Comparison of ENCODE assay signal across 27 cellular contexts in genomic region chr18:36717422-36718110, GRCh38.
"Had no signal": no experiment of that assay in that cellular context is flagged by ENCODE, and none has a peak within 500 bp of the region (broad histone marks: within the 10 kb centered on the region; RNA-seq: fewer than 3 reads in every experiment).

No MANE protein-coding gene starts in this region.

- DNase-seq: dorsolateral prefrontal cortex; effector CD4-positive, alpha-beta T cell; foreskin fibroblast; gastrocnemius medialis; head of caudate nucleus; kidney; mesenchymal stem cell; midbrain; naive thymus-derived CD4-positive, alpha-beta T cell; stimulated activated CD4-positive, alpha-beta T cell treated with anti-CD3 and anti-CD28 coated beads, Interleukin-12 subunit alpha, Interleukin-12 subunit beta, amount 100 ng/mL, for 4 hours; stimulated activated CD4-positive, alpha-beta T cell treated with anti-CD3 and anti-CD28 coated beads, Interleukin-1b, Interleukin-23, amount 100 ng/mL, for 48 hours; stimulated activated CD4-positive, alpha-beta T cell treated with anti-CD3 and anti-CD28 coated beads, Interleukin-4, amount 100 ng/mL, for 24 hours; transverse colon; upper lobe of right lung; uterus had no signal

- H3K4me2 ChIP-seq: neural progenitor cell, smooth muscle cell had no signal

- H3K36me3 ChIP-seq: gastrocnemius medialis, neural progenitor cell, prostate gland, right atrium auricular region, suprapubic skin, transverse colon, upper lobe of right lung, uterus had no signal

- H3K9me3 ChIP-seq: gastrocnemius medialis, prostate gland, right atrium auricular region, suprapubic skin, transverse colon, upper lobe of right lung, uterus had no signal

- H3K4me3 ChIP-seq: dorsolateral prefrontal cortex, gastrocnemius medialis, neural progenitor cell, prostate gland, right atrium auricular region, smooth muscle cell, suprapubic skin, transverse colon, upper lobe of right lung, uterus had no signal

- H3K27me3 ChIP-seq: dorsolateral prefrontal cortex, gastrocnemius medialis, neural progenitor cell, right atrium auricular region, suprapubic skin, transverse colon, upper lobe of right lung, uterus had no signal

- H3K4me1 ChIP-seq: neural progenitor cell, prostate gland, suprapubic skin, transverse colon, upper lobe of right lung, uterus had no signal

- H3K27ac Mint-ChIP-seq: naive thymus-derived CD4-positive, alpha-beta T cell; nephron; neural progenitor cell; stimulated activated memory B cell treated with anti-CD40 and anti-IgM and Interleukin-4, amounts not matched to agents 10 μg/mL and 1 μg/mL and 100 μg/mL, for 72 hours; stimulated activated naive CD8-positive, alpha-beta T cell treated with anti-CD3 and anti-CD28 coated beads, Interleukin-15, Interleukin-2, amounts not matched to agents 100 ng/mL and 50 ng/mL, for 24 hours had no signal

- ATAC-seq: esophagus mucosa; left lobe of liver; naive thymus-derived CD4-positive, alpha-beta T cell; sciatic nerve; stimulated activated memory B cell treated with anti-CD40 and anti-IgM and Interleukin-4, amounts not matched to agents 10 μg/mL and 1 μg/mL and 100 μg/mL, for 72 hours; upper lobe of right lung had no signal

- H3K9ac ChIP-seq: neural progenitor cell had no signal

- H3K4me3 Mint-ChIP-seq: naive thymus-derived CD4-positive, alpha-beta T cell; nephron; neural progenitor cell; stimulated activated memory B cell treated with anti-CD40 and anti-IgM and Interleukin-4, amounts not matched to agents 10 μg/mL and 1 μg/mL and 100 μg/mL, for 72 hours; stimulated activated naive CD8-positive, alpha-beta T cell treated with anti-CD3 and anti-CD28 coated beads, Interleukin-15, Interleukin-2, amounts not matched to agents 100 ng/mL and 50 ng/mL, for 24 hours had no signal

- H3K9me3 Mint-ChIP-seq: nephron; neural progenitor cell; stimulated activated memory B cell treated with anti-CD40 and anti-IgM and Interleukin-4, amounts not matched to agents 10 μg/mL and 1 μg/mL and 100 μg/mL, for 72 hours; stimulated activated naive CD8-positive, alpha-beta T cell treated with anti-CD3 and anti-CD28 coated beads, Interleukin-15, Interleukin-2, amounts not matched to agents 100 ng/mL and 50 ng/mL, for 24 hours had no signal

- H3K4me1 Mint-ChIP-seq: naive thymus-derived CD4-positive, alpha-beta T cell; nephron; stimulated activated memory B cell treated with anti-CD40 and anti-IgM and Interleukin-4, amounts not matched to agents 10 μg/mL and 1 μg/mL and 100 μg/mL, for 72 hours had no signal

- H3K36me3 Mint-ChIP-seq: naive thymus-derived CD4-positive, alpha-beta T cell; stimulated activated memory B cell treated with anti-CD40 and anti-IgM and Interleukin-4, amounts not matched to agents 10 μg/mL and 1 μg/mL and 100 μg/mL, for 72 hours had no signal

- H3K27ac ChIP-seq: dorsolateral prefrontal cortex, epithelial cell of prostate, gastrocnemius medialis, neural progenitor cell, prostate gland, suprapubic skin, transverse colon, upper lobe of right lung, uterus had no signal
